34 cellular contexts compared by ENCODE assay signal in the genomic region with DNA sequence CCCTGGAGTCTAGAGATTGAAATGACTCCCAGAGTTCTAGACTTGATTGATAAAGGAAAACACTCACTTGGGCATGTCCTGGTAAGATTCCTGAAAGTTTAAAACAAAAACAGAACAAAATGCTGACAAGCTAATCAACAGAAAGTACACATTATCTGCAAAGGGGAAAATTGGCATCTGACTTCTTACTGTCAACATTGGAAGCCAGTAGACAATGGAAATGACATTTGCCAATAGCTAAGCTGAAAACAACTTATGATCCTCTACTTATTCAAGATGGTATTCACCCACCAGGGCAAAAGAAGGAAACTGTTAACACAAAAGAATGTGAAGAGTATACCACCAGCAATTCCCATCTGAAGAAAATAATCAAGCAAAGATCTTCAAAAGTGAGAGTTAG.
"Had no signal": no experiment of that assay in that cellular context is flagged by ENCODE, and none has a peak within 500 bp of the region (broad histone marks: within the 10 kb centered on the region; RNA-seq: fewer than 3 reads in every experiment).

No MANE protein-coding gene starts in this region.

- DNase-seq: activated B cell treated with CpG ODN at 0.5 μM for 24 hours; activated CD4-positive, alpha-beta memory T cell treated with anti-CD3 and anti-CD28 coated beads for 36 hours; activated CD4-positive, alpha-beta T cell treated with anti-CD3 and anti-CD28 coated beads for 4 hours; activated CD4-positive, alpha-beta T cell treated with anti-CD3 and anti-CD28 coated beads, Interleukin-2, amount 10 ng/mL, durations not matched to agents 24 days and 14 days; activated CD4-positive, alpha-beta T cell treated with anti-CD3 and anti-CD28 coated beads, Interleukin-2, amount 50 U/mL, for 1 hour; activated CD4-positive, alpha-beta T cell treated with anti-CD3 and anti-CD28 coated beads, Interleukin-2, amount 50 U/mL, for 4 hours; activated CD4-positive, CD25-positive, alpha-beta regulatory T cell treated with anti-CD3 and anti-CD28 coated beads, Interleukin-2, amount 50 U/mL, for 72 hours; activated CD8-positive, alpha-beta memory T cell treated with anti-CD3 and anti-CD28 coated beads, Interleukin-2, amount 50 U/mL, for 4 hours; activated CD8-positive, alpha-beta T cell treated with anti-CD3 and anti-CD28 coated beads for 36 hours; activated effector memory CD4-positive, alpha-beta T cell treated with anti-CD3 and anti-CD28 coated beads, Interleukin-2, amount 50 U/mL, for 16 hours; activated gamma-delta T cell treated with Interleukin-2 at 50 U/mL for 16 hours; activated naive CD4-positive, alpha-beta T cell; activated naive CD4-positive, alpha-beta T cell treated with anti-CD3 and anti-CD28 coated beads for 36 hours; activated naive CD4-positive, alpha-beta T cell treated with anti-CD3 and anti-CD28 coated beads, Interleukin-2, amount 50 U/mL, for 16 hours; activated naive CD8-positive, alpha-beta T cell treated with anti-CD3 and anti-CD28 coated beads for 36 hours; activated T-cell treated with anti-CD3 and anti-CD28 coated beads for 4 hours; activated T-cell treated with anti-CD3 and anti-CD28 coated beads, Interleukin-2, amount 50 U/mL, for 1 hour; activated T-cell treated with anti-CD3 and anti-CD28 coated beads, Interleukin-2, amount 50 U/mL, for 4 hours; activated T-cell treated with anti-CD3 and anti-CD28 coated beads, Interleukin-2, amount 50 U/mL, for 72 hours; adrenal gland; amniotic stem cell; aorta; body of pancreas; brain microvascular endothelial cell; central memory CD4-positive, alpha-beta T cell; T-helper 2 cell; T-helper 9 cell; WERI-Rb-1 had no signal

- H3K27ac ChIP-seq: adrenal gland, body of pancreas, brain microvascular endothelial cell, breast epithelium, WERI-Rb-1 had no signal

- H3K36me3 ChIP-seq: adrenal gland, brain microvascular endothelial cell, breast epithelium, WERI-Rb-1 had no signal

- FAIRE-seq: astrocyte, colon, TTC549 had no signal

- H3K4me3 ChIP-seq: adrenal gland, body of pancreas, breast epithelium had no signal

- H3K4me1 ChIP-seq: adrenal gland, body of pancreas, breast epithelium had no signal

- H3K27me3 ChIP-seq: adrenal gland, body of pancreas, brain microvascular endothelial cell, breast epithelium had no signal

- ATAC-seq: activated CD8-positive, alpha-beta T cell treated with anti-CD3 and anti-CD28 coated beads for 36 hours; activated naive CD4-positive, alpha-beta T cell treated with anti-CD3 and anti-CD28 coated beads, Interleukin-2, amount 50 U/mL, for 72 hours; activated T-cell treated with anti-CD3 and anti-CD28 coated beads, Interleukin-2, amount 50 U/mL, for 4 hours; activated T-cell treated with anti-CD3 and anti-CD28 coated beads, Interleukin-2, amount 50 U/mL, for 72 hours; activated T-helper 17 cell treated with anti-CD3 and anti-CD28 coated beads, Interleukin-2, amount 50 U/mL, for 72 hours; body of pancreas had no signal
